Comparison of ENCODE assay signal across 1 cellular context in the genomic region with DNA sequence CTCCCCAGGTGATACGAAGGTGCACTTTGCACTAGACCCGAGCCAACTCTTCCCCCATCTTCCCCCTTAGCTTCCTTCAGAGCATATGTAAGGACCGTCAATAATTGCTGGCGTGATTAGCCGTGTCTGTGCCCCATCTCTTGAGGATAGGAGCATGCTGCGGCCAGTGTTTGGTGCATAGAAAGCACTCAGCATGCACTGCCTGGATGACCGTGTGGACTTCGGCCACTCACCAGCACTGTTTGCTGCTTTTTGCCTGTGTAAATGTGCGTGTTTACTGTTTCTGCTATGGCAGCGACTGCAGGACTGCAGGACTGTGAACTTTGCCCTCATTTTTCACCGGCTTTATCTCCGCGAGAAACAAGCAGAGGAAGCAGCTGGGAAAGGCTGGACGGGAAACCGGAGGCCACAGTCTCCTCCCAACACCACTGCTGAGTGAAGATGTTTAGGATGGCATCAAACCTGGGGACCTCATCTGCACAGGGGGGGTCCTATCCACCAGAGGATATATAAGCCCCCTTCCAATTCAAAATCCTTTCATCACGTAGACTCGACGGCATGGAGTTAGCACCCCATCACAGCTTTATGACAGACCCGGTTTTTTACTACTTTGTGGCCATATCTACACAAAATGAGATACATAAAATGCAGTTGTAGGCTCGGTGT.
TF ChIP-seq lines count a peak whose summit lies in the region.

No MANE protein-coding gene starts in this region.

TF ChIP-seq in HepG2, 621 proteins besides CTCF, POLR2A, EP300 and RAD21 (continued from another document and continues in another):
- TF ChIP-seq, protein P1, sequence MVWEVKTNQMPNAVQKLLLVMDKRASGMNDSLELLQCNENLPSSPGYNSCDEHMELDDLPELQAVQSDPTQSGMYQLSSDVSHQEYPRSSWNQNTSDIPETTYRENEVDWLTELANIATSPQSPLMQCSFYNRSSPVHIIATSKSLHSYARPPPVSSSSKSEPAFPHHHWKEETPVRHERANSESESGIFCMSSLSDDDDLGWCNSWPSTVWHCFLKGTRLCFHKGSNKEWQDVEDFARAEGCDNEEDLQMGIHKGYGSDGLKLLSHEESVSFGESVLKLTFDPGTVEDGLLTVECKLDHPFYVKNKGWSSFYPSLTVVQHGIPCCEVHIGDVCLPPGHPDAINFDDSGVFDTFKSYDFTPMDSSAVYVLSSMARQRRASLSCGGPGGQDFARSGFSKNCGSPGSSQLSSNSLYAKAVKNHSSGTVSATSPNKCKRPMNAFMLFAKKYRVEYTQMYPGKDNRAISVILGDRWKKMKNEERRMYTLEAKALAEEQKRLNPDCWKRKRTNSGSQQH (CRISPR knock-in tag; IDR thresholded peaks at IDR 0.05; ENCODE audit: low read depth), result peak; percentile 96
- peak; percentile 39; the same call in 1 of the 2 replicates for TF ChIP-seq ZNF670 (CRISPR knock-in tag; IDR thresholded peaks at IDR 0.05; ENCODE audit: borderline replicate concordance)
- no peak for TF ChIP-seq PHB2 (IDR thresholded peaks at IDR 0.05; ENCODE audit: partially characterized antibody)
- peak; percentile 96 for TF ChIP-seq DMAP1 (CRISPR knock-in tag; IDR thresholded peaks at IDR 0.05)
- no peak for TF ChIP-seq SRSF1 (optimal IDR thresholded peaks at IDR 0.05; ENCODE audit: low read depth, low read length)
- TF ChIP-seq, protein P2, sequence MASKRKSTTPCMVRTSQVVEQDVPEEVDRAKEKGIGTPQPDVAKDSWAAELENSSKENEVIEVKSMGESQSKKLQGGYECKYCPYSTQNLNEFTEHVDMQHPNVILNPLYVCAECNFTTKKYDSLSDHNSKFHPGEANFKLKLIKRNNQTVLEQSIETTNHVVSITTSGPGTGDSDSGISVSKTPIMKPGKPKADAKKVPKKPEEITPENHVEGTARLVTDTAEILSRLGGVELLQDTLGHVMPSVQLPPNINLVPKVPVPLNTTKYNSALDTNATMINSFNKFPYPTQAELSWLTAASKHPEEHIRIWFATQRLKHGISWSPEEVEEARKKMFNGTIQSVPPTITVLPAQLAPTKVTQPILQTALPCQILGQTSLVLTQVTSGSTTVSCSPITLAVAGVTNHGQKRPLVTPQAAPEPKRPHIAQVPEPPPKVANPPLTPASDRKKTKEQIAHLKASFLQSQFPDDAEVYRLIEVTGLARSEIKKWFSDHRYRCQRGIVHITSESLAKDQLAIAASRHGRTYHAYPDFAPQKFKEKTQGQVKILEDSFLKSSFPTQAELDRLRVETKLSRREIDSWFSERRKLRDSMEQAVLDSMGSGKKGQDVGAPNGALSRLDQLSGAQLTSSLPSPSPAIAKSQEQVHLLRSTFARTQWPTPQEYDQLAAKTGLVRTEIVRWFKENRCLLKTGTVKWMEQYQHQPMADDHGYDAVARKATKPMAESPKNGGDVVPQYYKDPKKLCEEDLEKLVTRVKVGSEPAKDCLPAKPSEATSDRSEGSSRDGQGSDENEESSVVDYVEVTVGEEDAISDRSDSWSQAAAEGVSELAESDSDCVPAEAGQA (IDR thresholded peaks at IDR 0.05; ENCODE audit: low read depth), result peak; percentile 91
- TF ChIP-seq, protein P2 (CRISPR knock-in tag; IDR thresholded peaks at IDR 0.05; ENCODE audit: borderline replicate concordance), result no peak
- TF ChIP-seq ZMYM4 (CRISPR knock-in tag; IDR thresholded peaks at IDR 0.05), result peak; percentile 99
- TF ChIP-seq SP1 (IDR thresholded peaks at IDR 0.05), result no peak
- TF ChIP-seq SP1 (CRISPR knock-in tag; IDR thresholded peaks at IDR 0.05), result peak; percentile 84
- no peak for TF ChIP-seq ZNF367 (CRISPR knock-in tag; IDR thresholded peaks at IDR 0.05; ENCODE audit: borderline replicate concordance)
- TF ChIP-seq, protein P3, sequence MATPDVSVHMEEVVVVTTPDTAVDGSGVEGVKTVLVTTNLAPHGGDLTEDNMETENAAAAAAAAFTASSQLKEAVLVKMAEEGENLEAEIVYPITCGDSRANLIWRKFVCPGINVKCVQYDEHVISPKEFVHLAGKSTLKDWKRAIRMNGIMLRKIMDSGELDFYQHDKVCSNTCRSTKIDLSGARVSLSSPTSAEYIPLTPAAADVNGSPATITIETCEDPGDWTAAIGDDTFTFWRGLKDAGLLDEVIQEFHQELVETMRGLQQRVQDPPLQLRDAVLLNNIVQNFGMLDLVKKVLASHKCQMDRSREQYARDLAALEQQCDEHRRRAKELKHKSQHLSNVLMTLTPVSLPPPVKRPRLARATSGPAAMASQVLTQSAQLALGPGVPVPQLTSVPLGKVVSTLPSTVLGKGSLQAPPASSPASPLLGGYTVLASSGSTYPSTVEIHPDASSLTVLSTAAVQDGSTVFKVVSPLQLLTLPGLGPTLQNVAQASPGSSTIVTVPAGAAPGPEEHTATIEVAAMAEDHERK (CRISPR knock-in tag; IDR thresholded peaks at IDR 0.05; ENCODE audit: low read depth), result no peak
- no peak for TF ChIP-seq ZNF850 (CRISPR knock-in tag; conservative IDR thresholded peaks at IDR 0.05)
- TF ChIP-seq EHMT2 (IDR thresholded peaks at IDR 0.05; ENCODE audit: borderline replicate concordance, low read depth, low read length), result no peak
- TF ChIP-seq, protein P4, sequence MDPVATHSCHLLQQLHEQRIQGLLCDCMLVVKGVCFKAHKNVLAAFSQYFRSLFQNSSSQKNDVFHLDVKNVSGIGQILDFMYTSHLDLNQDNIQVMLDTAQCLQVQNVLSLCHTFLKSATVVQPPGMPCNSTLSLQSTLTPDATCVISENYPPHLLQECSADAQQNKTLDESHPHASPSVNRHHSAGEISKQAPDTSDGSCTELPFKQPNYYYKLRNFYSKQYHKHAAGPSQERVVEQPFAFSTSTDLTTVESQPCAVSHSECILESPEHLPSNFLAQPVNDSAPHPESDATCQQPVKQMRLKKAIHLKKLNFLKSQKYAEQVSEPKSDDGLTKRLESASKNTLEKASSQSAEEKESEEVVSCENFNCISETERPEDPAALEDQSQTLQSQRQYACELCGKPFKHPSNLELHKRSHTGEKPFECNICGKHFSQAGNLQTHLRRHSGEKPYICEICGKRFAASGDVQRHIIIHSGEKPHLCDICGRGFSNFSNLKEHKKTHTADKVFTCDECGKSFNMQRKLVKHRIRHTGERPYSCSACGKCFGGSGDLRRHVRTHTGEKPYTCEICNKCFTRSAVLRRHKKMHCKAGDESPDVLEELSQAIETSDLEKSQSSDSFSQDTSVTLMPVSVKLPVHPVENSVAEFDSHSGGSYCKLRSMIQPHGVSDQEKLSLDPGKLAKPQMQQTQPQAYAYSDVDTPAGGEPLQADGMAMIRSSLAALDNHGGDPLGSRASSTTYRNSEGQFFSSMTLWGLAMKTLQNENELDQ (CRISPR knock-in tag; IDR thresholded peaks at IDR 0.05; ENCODE audit: borderline replicate concordance), result no peak
- TF ChIP-seq FOXM1 (CRISPR knock-in tag; IDR thresholded peaks at IDR 0.05), result no peak
- TF ChIP-seq, protein P5, sequence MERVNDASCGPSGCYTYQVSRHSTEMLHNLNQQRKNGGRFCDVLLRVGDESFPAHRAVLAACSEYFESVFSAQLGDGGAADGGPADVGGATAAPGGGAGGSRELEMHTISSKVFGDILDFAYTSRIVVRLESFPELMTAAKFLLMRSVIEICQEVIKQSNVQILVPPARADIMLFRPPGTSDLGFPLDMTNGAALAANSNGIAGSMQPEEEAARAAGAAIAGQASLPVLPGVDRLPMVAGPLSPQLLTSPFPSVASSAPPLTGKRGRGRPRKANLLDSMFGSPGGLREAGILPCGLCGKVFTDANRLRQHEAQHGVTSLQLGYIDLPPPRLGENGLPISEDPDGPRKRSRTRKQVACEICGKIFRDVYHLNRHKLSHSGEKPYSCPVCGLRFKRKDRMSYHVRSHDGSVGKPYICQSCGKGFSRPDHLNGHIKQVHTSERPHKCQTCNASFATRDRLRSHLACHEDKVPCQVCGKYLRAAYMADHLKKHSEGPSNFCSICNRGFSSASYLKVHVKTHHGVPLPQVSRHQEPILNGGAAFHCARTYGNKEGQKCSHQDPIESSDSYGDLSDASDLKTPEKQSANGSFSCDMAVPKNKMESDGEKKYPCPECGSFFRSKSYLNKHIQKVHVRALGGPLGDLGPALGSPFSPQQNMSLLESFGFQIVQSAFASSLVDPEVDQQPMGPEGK (CRISPR knock-in tag; IDR thresholded peaks at IDR 0.05), result peak; percentile 89
- peak; percentile 98 for TF ChIP-seq ZNF264 (CRISPR knock-in tag; IDR thresholded peaks at IDR 0.05)
- TF ChIP-seq ZNF547 (CRISPR knock-in tag; IDR thresholded peaks at IDR 0.05), result peak; percentile 86; the same call in 1 of the 2 replicates
- peak; percentile 95 for TF ChIP-seq NR2C2 (CRISPR knock-in tag; IDR thresholded peaks at IDR 0.05; ENCODE audit: borderline replicate concordance)
- TF ChIP-seq, protein P6, sequence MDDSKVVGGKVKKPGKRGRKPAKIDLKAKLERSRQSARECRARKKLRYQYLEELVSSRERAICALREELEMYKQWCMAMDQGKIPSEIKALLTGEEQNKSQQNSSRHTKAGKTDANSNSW (CRISPR knock-in tag; IDR thresholded peaks at IDR 0.05; ENCODE audit: borderline replicate concordance), result no peak; the same call in 1 of the 2 replicates
- TF ChIP-seq TMF1 (CRISPR knock-in tag; IDR thresholded peaks at IDR 0.05; ENCODE audit: low read depth), result peak; percentile 86
- TF ChIP-seq BRD4 (CRISPR knock-in tag; IDR thresholded peaks at IDR 0.05), result peak; percentile 100
- peak; percentile 80; the same call in 1 of the 2 replicates for TF ChIP-seq ZNF230 (CRISPR knock-in tag; IDR thresholded peaks at IDR 0.05)
- peak; percentile 80; the same call in 1 of the 2 replicates for TF ChIP-seq ZNF333 (CRISPR knock-in tag; IDR thresholded peaks at IDR 0.05; ENCODE audit: borderline replicate concordance)
- no peak for TF ChIP-seq ZNF33A (CRISPR knock-in tag; IDR thresholded peaks at IDR 0.05; ENCODE audit: borderline replicate concordance)
- TF ChIP-seq ZNF432 (CRISPR knock-in tag; IDR thresholded peaks at IDR 0.05; ENCODE audit: borderline replicate concordance), result 0 out of 2 replicates have a peak, but pooled peaks have one; percentile 25
- TF ChIP-seq, protein P7, sequence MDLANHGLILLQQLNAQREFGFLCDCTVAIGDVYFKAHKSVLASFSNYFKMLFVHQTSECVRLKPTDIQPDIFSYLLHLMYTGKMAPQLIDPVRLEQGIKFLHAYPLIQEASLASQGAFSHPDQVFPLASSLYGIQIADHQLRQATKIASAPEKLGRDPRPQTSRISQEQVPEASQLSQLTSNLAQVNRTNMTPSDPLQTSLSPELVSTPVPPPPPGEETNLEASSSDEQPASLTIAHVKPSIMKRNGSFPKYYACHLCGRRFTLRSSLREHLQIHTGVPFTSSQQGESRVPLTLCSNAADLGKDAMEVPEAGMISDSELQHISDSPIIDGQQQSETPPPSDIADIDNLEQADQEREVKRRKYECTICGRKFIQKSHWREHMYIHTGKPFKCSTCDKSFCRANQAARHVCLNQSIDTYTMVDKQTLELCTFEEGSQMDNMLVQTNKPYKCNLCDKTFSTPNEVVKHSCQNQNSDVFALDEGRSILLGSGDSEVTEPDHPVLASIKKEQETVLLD (CRISPR knock-in tag; IDR thresholded peaks at IDR 0.05; ENCODE audit: low read depth), result peak; percentile 82
- no peak; the same call in 1 of the 2 replicates for TF ChIP-seq ZNF33B (CRISPR knock-in tag; IDR thresholded peaks at IDR 0.05)
- peak; percentile 100 for TF ChIP-seq NCOA1 (CRISPR knock-in tag; IDR thresholded peaks at IDR 0.05)
- TF ChIP-seq KDM5A (IDR thresholded peaks at IDR 0.05; ENCODE audit: borderline replicate concordance, low read length), result no peak; the same call in 1 of the 2 replicates
- TF ChIP-seq, protein P8, sequence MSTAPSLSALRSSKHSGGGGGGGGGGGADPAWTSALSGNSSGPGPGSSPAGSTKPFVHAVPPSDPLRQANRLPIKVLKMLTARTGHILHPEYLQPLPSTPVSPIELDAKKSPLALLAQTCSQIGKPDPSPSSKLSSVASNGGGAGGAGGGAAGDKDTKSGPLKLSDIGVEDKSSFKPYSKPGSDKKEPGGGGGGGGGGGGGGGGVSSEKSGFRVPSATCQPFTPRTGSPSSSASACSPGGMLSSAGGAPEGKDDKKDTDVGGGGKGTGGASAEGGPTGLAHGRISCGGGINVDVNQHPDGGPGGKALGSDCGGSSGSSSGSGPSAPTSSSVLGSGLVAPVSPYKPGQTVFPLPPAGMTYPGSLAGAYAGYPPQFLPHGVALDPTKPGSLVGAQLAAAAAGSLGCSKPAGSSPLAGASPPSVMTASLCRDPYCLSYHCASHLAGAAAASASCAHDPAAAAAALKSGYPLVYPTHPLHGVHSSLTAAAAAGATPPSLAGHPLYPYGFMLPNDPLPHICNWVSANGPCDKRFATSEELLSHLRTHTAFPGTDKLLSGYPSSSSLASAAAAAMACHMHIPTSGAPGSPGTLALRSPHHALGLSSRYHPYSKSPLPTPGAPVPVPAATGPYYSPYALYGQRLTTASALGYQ (CRISPR knock-in tag; IDR thresholded peaks at IDR 0.05), result peak; percentile 96; the same call in 1 of the 2 replicates
- TF ChIP-seq, protein P9, sequence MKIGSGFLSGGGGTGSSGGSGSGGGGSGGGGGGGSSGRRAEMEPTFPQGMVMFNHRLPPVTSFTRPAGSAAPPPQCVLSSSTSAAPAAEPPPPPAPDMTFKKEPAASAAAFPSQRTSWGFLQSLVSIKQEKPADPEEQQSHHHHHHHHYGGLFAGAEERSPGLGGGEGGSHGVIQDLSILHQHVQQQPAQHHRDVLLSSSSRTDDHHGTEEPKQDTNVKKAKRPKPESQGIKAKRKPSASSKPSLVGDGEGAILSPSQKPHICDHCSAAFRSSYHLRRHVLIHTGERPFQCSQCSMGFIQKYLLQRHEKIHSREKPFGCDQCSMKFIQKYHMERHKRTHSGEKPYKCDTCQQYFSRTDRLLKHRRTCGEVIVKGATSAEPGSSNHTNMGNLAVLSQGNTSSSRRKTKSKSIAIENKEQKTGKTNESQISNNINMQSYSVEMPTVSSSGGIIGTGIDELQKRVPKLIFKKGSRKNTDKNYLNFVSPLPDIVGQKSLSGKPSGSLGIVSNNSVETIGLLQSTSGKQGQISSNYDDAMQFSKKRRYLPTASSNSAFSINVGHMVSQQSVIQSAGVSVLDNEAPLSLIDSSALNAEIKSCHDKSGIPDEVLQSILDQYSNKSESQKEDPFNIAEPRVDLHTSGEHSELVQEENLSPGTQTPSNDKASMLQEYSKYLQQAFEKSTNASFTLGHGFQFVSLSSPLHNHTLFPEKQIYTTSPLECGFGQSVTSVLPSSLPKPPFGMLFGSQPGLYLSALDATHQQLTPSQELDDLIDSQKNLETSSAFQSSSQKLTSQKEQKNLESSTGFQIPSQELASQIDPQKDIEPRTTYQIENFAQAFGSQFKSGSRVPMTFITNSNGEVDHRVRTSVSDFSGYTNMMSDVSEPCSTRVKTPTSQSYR (CRISPR knock-in tag; IDR thresholded peaks at IDR 0.05; ENCODE audit: borderline replicate concordance), result peak; percentile 90; the same call in 1 of the 2 replicates
- TF ChIP-seq ZNF570 (CRISPR knock-in tag; IDR thresholded peaks at IDR 0.05; ENCODE audit: borderline replicate concordance), result no peak
